In genomic region chr11:75195164-75195962, GRCh38 we compare ENCODE assay signal across 13 cellular contexts. TPM values are rescaled to one million over a fixed set of nuclear protein-coding genes. Genes with fewer than 3 reads are reported as not detected.
DNase-seq lines count a peak whose midpoint lies in the region; ATAC-seq and TF ChIP-seq lines count a peak whose summit lies in the region.
"Had no signal": no experiment of that assay in that cellular context is flagged by ENCODE, and none has a peak within 500 bp of the region (broad histone marks: within the 10 kb centered on the region; RNA-seq: fewer than 3 reads in every experiment).

No MANE protein-coding gene starts in this region.

- peak; percentile 75 to 82 for ATAC-seq in lower lobe of right lung
- ATAC-seq in upper lobe of right lung: peak; percentile 88
- ATAC-seq in T-helper 17 cell: no peak
- no peak for ATAC-seq in HG03457 (IDR thresholded peaks at IDR 0.05; ENCODE audit: unreplicated experiment)
- ATAC-seq: WTC11 had no signal

- H3K36me3 ChIP-seq in lower lobe of right lung (peaks cover 33% of the 10 kb centered on the region), upper lobe of right lung (no peaks in the 10 kb centered on the region)

- TF ChIP-seq CTCF in lower lobe of right lung (IDR thresholded peaks at IDR 0.05): no peak
- no peak for TF ChIP-seq CTCF in upper lobe of right lung (IDR thresholded peaks at IDR 0.05)

- no peak overlapping the region for H3K27ac Mint-ChIP-seq in T-helper 17 cell
- H3K27ac Mint-ChIP-seq: naive B cell, WTC11 had no signal

- no peak overlapping the region for H3K4me3 Mint-ChIP-seq in T-helper 17 cell
- H3K4me3 Mint-ChIP-seq: naive B cell, WTC11 had no signal

- peaks cover 12% of the 10 kb centered on the region for H3K27me3 Mint-ChIP-seq in T-helper 17 cell

- H3K27me3 ChIP-seq in lower lobe of right lung (ENCODE audit: low read depth): no peaks in the 10 kb centered on the region
- no peaks in the 10 kb centered on the region for H3K27me3 ChIP-seq in upper lobe of right lung

- intact Hi-C loops in lower lobe of right lung (cut with DNase I) (no loop called here), upper lobe of right lung (cut with DNase I) (no loop called here)

- DNase-seq in SKM-1 (lab: John Stamatoyannopoulos, UW; ENCODE audit: unreplicated experiment) (peak; percentile 8), SKM-1 treated with dmso at 0.1 percent for 144 hours (lab: John Stamatoyannopoulos, UW; ENCODE audit: unreplicated experiment) (no peak), dermis blood vessel endothelial cell (peak; percentile 26), lower lobe of right lung (peak; percentile 84), upper lobe of right lung (peak; percentile 85), T-helper 17 cell (no peak), RKO (ENCODE audit: low spot score) (no peak)
- DNase-seq: activated naive CD4-positive, alpha-beta T cell; GF-D8; naive B cell; stimulated activated naive CD4-positive, alpha-beta T cell treated with Interleukin-2 at 50 U/mL for 16 hours had no signal

- H3K4me1 ChIP-seq in lower lobe of right lung: peaks cover 48% of the 10 kb centered on the region
- H3K4me1 ChIP-seq in upper lobe of right lung: peaks cover 28% of the 10 kb centered on the region

- peaks cover 6% of the 10 kb centered on the region for H3K4me1 Mint-ChIP-seq in T-helper 17 cell
- H3K4me1 Mint-ChIP-seq: naive B cell had no signal

- no peak overlapping the region for H3K4me3 ChIP-seq in lower lobe of right lung
- H3K4me3 ChIP-seq in upper lobe of right lung: no peak overlapping the region

- H3K27ac ChIP-seq in lower lobe of right lung (peak overlapping the region; percentile 34), upper lobe of right lung (peak overlapping the region; percentile 32)

- H3K36me3 Mint-ChIP-seq in T-helper 17 cell (ENCODE audit: low read depth): no peaks in the 10 kb centered on the region
- H3K36me3 Mint-ChIP-seq: naive B cell, WTC11 had no signal

- H3K9me3 ChIP-seq in lower lobe of right lung (no peaks in the 10 kb centered on the region), upper lobe of right lung (no peaks in the 10 kb centered on the region), T-helper 17 cell (ENCODE audit: control insufficient read depth, low read length, poor library complexity, severe bottlenecking) (no peaks in the 10 kb centered on the region)

RNA-seq across cellular contexts. Expression of gene SLCO2B1, which starts 44.5 kb away (rescaled TPM):
- 3.7 and 7.8 TPM in 2 replicates for total RNA-seq in dermis blood vessel endothelial cell
- total RNA-seq in lower lobe of right lung: 332 TPM
- total RNA-seq in upper lobe of right lung: 204 TPM
- total RNA-seq in T-helper 17 cell: not detected

RNA-seq across cellular contexts. Expression of gene TPBGL, which starts 45.2 kb away (rescaled TPM):
- total RNA-seq in dermis blood vessel endothelial cell (0.17 TPM in 1 of 2 replicates, not detected in the other), lower lobe of right lung (0.47 TPM), upper lobe of right lung (0.64 TPM), T-helper 17 cell (under 1 TPM; 0.42 to 0.60 TPM)

Comparison
In these comparisons a context has a peak if more than half of its experiments do, and no peak if none do; other contexts are left out.
1. DNase-seq: peak in SKM-1 (single experiment), dermis blood vessel endothelial cell (single experiment), lower lobe of right lung (single experiment) and upper lobe of right lung (single experiment); none in SKM-1 treated with dmso at 0.1 percent for 144 hours (single experiment), T-helper 17 cell (0 of 3) and RKO (single experiment).
2. ATAC-seq: peak in lower lobe of right lung (2 of 2) and upper lobe of right lung (single experiment); none in T-helper 17 cell (single experiment) and HG03457 (single experiment).
3. RNA of gene SLCO2B1, which starts 44.5 kb away (total RNA-seq): 332 TPM in lower lobe of right lung (single experiment) and 204 TPM in upper lobe of right lung (single experiment); 3.7 to 7.8 TPM in dermis blood vessel endothelial cell and not detected in T-helper 17 cell; every median in the first group is over 10 times any median in the second.